1 cellular context compared by ENCODE assay signal in the genomic region with DNA sequence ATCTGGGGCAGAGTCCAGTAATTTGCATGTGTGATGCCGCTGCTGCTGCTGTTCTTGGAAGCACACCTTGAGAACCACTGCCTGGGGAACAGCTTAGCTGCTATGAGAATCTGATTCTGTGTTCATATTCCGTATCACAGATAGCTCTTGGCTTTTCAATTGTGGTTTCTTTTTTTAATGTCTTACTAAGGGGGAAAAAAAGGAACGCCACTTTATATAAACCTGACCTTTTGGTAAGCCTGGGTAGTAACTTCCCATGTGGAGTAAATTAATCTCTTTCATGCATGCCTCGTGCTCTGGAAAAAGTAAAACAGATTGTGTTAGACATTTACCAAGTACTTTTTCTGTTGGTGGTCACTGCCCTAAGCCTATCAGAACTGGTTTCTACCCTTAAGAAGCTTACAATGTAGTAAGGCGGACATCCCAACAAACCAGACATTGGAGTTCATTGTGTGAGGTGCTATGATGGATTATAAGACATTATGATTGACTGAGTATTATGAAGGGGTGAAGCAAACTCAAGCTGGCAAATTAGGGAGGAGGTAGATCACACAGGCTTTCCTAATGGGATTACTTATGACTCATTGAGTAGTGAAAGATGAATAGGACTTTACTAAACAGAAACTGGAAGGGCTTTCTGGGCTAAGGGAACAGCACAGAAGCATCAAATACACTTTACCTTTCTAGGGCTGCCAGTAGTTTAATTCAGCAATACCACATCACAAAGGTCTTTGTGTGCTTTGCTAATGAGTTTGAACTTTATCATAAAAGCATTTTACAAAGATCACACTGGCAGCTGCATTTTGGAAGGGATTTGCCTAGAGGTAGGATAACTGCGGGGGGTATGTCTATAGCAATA.
TF ChIP-seq lines count a peak whose summit lies in the region.

No MANE protein-coding gene starts in this region.

TF ChIP-seq in IMR-90, 13 proteins besides CTCF, POLR2A, EP300 and RAD21 (continued from another document):
- 0 out of 2 replicates have a peak, but pooled peaks have one; percentile 23 for TF ChIP-seq FOS (IDR thresholded peaks at IDR 0.05; ENCODE audit: low read depth, low read length)
